ENCODE assay signal across 25 cellular contexts in the genomic region with DNA sequence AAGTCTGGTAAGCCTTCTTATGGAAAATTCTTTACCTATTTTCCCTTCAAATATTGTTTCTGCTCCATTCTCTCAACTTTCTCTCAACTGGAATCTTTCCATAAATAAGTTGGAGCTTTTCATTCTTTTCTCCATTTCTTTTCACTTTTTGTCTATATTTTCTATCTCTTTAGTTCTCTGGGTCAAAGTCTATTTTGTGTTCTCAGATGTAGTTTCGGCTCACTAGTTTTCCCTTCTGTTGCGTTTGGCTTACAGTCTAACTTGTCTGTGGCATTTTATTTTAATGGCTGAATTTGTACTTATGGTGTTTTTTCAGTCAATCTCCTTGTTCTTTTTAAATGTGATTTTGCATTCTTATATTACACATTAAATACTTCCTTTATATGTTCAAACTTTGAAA. TPM values are rescaled to one million over a fixed set of nuclear protein-coding genes. Genes with fewer than 3 reads are reported as not detected.
"Had no signal": no experiment of that assay in that cellular context is flagged by ENCODE, and none has a peak within 500 bp of the region (broad histone marks: within the 10 kb centered on the region; RNA-seq: fewer than 3 reads in every experiment).

No MANE protein-coding gene starts in this region.

- H3K27ac ChIP-seq: KMS-11, RWPE1 had no signal

- H3K36me3 Mint-ChIP-seq: IgD-negative memory B cell had no signal

- H3K4me1 Mint-ChIP-seq: IgD-negative memory B cell had no signal

- ATAC-seq: K562, Panc1 had no signal

- H3K4me3 ChIP-seq: K562 had no signal

- H3K9me3 ChIP-seq: SK-N-SH had no signal

- DNase-seq: Kasumi-1, MV-4-11, NCI-H1048, NCI-H1105, NCI-H1417, NCI-H1436 treated with DMSO at 0.1 percent for 48 hours, NCI-H1694, NCI-H187 treated with DMSO at 0.1 percent for 48 hours, NCI-H2029 treated with DMSO at 0.1 percent for 48 hours, NCI-H2171 treated with DMSO at 0.1 percent for 48 hours, NCI-H524 treated with DMSO at 0.1 percent for 48 hours, NCI-H69, NCI-H774, SHP77, SK-N-SH, SW 1271 had no signal

- H3K9me2 ChIP-seq: SK-N-SH had no signal

- H3K4me2 ChIP-seq: KMS-11, SK-N-SH had no signal

- H3K4me3 Mint-ChIP-seq: IgD-negative memory B cell had no signal

- H3K27ac Mint-ChIP-seq: IgD-negative memory B cell had no signal

RNA-seq across cellular contexts. Expression of gene SLC22A2, which starts 14.1 kb away (rescaled TPM):
- total RNA-seq: HT1080, K562, MCF 10A, NCI-H460, SK-MEL-5 had no signal
- polyA plus RNA-seq: IgD-negative memory B cell, K562, SK-N-SH had no signal
